1 cellular context compared by ENCODE assay signal in the genomic region with DNA sequence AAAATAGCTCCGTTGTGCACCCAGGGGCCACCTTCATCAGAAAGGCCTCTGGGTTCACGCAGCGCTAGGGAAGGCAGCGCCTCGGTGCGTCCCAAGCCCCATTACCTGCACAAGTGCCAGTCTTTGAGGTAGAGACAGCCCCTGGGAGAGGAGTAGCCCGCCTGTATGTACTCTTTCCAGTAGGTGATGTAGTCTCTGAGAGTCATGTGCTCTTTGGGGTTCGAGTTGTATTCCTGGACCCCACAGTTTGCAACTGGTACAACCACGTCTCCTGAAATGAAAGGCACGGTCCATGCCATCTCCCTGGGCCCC.
TF ChIP-seq lines count a peak whose summit lies in the region.

No MANE protein-coding gene starts in this region.

TF ChIP-seq in H1, 55 proteins besides CTCF, POLR2A, EP300 and RAD21:
- TF ChIP-seq SRF (IDR thresholded peaks at IDR 0.05; ENCODE audit: low read depth, low read length) (no peak), NANOG (IDR thresholded peaks at IDR 0.05; ENCODE audit: insufficient read depth, low read depth, low read length, poor library complexity, severe bottlenecking) (no peak), GABPA (IDR thresholded peaks at IDR 0.05; ENCODE audit: borderline replicate concordance, insufficient read depth, low read length) (no peak), ASH2L (IDR thresholded peaks at IDR 0.05; ENCODE audit: low read length) (no peak), NRF1 (IDR thresholded peaks at IDR 0.05; ENCODE audit: low read depth, low read length) (no peak), TAF1 (IDR thresholded peaks at IDR 0.05; ENCODE audit: low read depth, low read length) (no peak), BCL11A (IDR thresholded peaks at IDR 0.05; ENCODE audit: low read depth in 2 of 2, low read length in 2 of 2) (no peak), MAFK (IDR thresholded peaks at IDR 0.05; ENCODE audit: low read depth, low read length) (no peak)
